1 cellular context compared by ENCODE assay signal in genomic region chr3:10116138-10116460, GRCh38.
TF ChIP-seq lines count a peak whose summit lies in the region.

No MANE protein-coding gene starts in this region.

TF ChIP-seq in HEK293, 187 proteins besides CTCF, POLR2A, EP300 and RAD21 (continued from another document):
- TF ChIP-seq ZNF518A (tag by site-specific recombination; conservative IDR thresholded peaks at IDR 0.05; ENCODE audit: low read depth) (no peak), WT1 (tag by site-specific recombination; IDR thresholded peaks at IDR 0.05) (no peak), ZSCAN16 (tag by site-specific recombination; IDR thresholded peaks at IDR 0.05) (no peak), ZNF266 (tag by site-specific recombination; IDR thresholded peaks at IDR 0.05; ENCODE audit: low read depth) (no peak), ZBTB20 (tag by site-specific recombination; IDR thresholded peaks at IDR 0.05) (peak; percentile 81; the same call in 1 of the 2 replicates), ZNF580 (tag by site-specific recombination; IDR thresholded peaks at IDR 0.05) (no peak), ZNF670 (tag by site-specific recombination; IDR thresholded peaks at IDR 0.05; ENCODE audit: low read depth) (no peak), TRIM28 (IDR thresholded peaks at IDR 0.05; ENCODE audit: borderline replicate concordance, low read length) (no peak), ZNF121 (tag by site-specific recombination; IDR thresholded peaks at IDR 0.05) (no peak), ZNF398 (tag by site-specific recombination; IDR thresholded peaks at IDR 0.05) (peak; percentile 18; the same call in 1 of the 2 replicates), ZNF366 (tag by site-specific recombination; conservative IDR thresholded peaks at IDR 0.05) (peak; percentile 41; the same call in 1 of the 2 replicates), ZNF513 (tag by site-specific recombination; IDR thresholded peaks at IDR 0.05) (no peak), ZSCAN30 (tag by site-specific recombination; IDR thresholded peaks at IDR 0.05) (no peak), ZNF350 (tag by site-specific recombination; IDR thresholded peaks at IDR 0.05) (no peak), ZNF629 (tag by site-specific recombination; IDR thresholded peaks at IDR 0.05) (no peak), ZNF776 (tag by site-specific recombination; IDR thresholded peaks at IDR 0.05; ENCODE audit: borderline replicate concordance) (no peak), ZNF792 (tag by site-specific recombination; IDR thresholded peaks at IDR 0.05) (no peak), ZBTB49 (tag by site-specific recombination; IDR thresholded peaks at IDR 0.05; ENCODE audit: low read depth) (no peak), ZBTB48 (tag by site-specific recombination; IDR thresholded peaks at IDR 0.05) (no peak), ZNF843 (tag by site-specific recombination; IDR thresholded peaks at IDR 0.05) (no peak), ZNF26 (tag by site-specific recombination; IDR thresholded peaks at IDR 0.05) (no peak)
